In genomic region chr2:73233154-73233931, GRCh38 we compare ENCODE assay signal across 1 cellular context.
TF ChIP-seq lines count a peak whose summit lies in the region.

PRADC1 (minus strand) TSS chr2:73233239; CDS start chr2:73233160, 79 bp downstream.

TF ChIP-seq in GM12878, 131 proteins besides CTCF, POLR2A, EP300 and RAD21 (continued from another document):
- TF ChIP-seq, protein P1, sequence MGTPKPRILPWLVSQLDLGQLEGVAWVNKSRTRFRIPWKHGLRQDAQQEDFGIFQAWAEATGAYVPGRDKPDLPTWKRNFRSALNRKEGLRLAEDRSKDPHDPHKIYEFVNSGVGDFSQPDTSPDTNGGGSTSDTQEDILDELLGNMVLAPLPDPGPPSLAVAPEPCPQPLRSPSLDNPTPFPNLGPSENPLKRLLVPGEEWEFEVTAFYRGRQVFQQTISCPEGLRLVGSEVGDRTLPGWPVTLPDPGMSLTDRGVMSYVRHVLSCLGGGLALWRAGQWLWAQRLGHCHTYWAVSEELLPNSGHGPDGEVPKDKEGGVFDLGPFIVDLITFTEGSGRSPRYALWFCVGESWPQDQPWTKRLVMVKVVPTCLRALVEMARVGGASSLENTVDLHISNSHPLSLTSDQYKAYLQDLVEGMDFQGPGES (IDR thresholded peaks at IDR 0.05): peak; percentile 96
- TF ChIP-seq NFYA (IDR thresholded peaks at IDR 0.05; ENCODE audit: borderline replicate concordance, low read depth, low read length) (peak; percentile 33; the same call in 1 of the 2 replicates), SIX5 (IDR thresholded peaks at IDR 0.05; ENCODE audit: low read depth, low read length, severe bottlenecking) (no peak), MEF2A (IDR thresholded peaks at IDR 0.05; ENCODE audit: insufficient read depth, low read depth, low read length) (no peak), ZBED1 (IDR thresholded peaks at IDR 0.05; ENCODE audit: borderline replicate concordance) (no peak), LARP7 (IDR thresholded peaks at IDR 0.05) (peak; percentile 11; the same call in 1 of the 2 replicates), CHD2 (IDR thresholded peaks at IDR 0.05; ENCODE audit: borderline replicate concordance, low read depth, low read length) (peak; percentile 96)
